ENCODE assay signal across 24 cellular contexts in genomic region chr1:152912900-152913299, GRCh38. TPM values are rescaled to one million over a fixed set of nuclear protein-coding genes. Genes with fewer than 3 reads are reported as not detected.
DNase-seq lines count a peak whose midpoint lies in the region; ATAC-seq and TF ChIP-seq lines count a peak whose summit lies in the region.
"Had no signal": no experiment of that assay in that cellular context is flagged by ENCODE, and none has a peak within 500 bp of the region (broad histone marks: within the 10 kb centered on the region; RNA-seq: fewer than 3 reads in every experiment).

No MANE protein-coding gene starts in this region.

- TF ChIP-seq CTCF in H9 (conservative IDR thresholded peaks at IDR 0.05) (no peak), mammary epithelial cell (conservative IDR thresholded peaks at IDR 0.05 in 1 of 2, IDR thresholded peaks at IDR 0.05 in 1 of 2; ENCODE audit: extremely low read depth in 1 of 2, insufficient read depth in 1 of 2, low read depth in 1 of 2, low read length in 2 of 2) (no peak), foreskin keratinocyte (conservative IDR thresholded peaks at IDR 0.05) (no peak)

- peaks cover 3 to 18% (median 5%) of the 10 kb centered on the region in 3 experiments; a peak in 4 of 7 replicates for H3K36me3 Mint-ChIP-seq in H9 (ENCODE audit: insufficient read depth in 1 of 3, low read depth in 3 of 3)
- no peaks in the 10 kb centered on the region for H3K36me3 Mint-ChIP-seq in natural killer cell treated with Interleukin-12 subunit alpha and Interleukin-12 subunit beta and Interleukin-15 and Interleukin-18, amount 100 ng/mL, for 72 hours

- H3K9me3 ChIP-seq in H9 (ENCODE audit: control insufficient read depth, low read depth, low read length) (no peaks in the 10 kb centered on the region), mammary epithelial cell (replicated peaks; ENCODE audit: insufficient read depth, low read length) (no peaks in the 10 kb centered on the region)
- H3K9me3 ChIP-seq: HAP-1, SJCRH30 had no signal

- H3K23ac ChIP-seq in H9 (ENCODE audit: insufficient read length, low read depth, low read length), result no peak overlapping the region

- H2BK12ac ChIP-seq in H9 (ENCODE audit: insufficient read length, low read depth, low read length), result no peak overlapping the region

- BruUV-seq in mammary epithelial cell (replicated peaks; lab: Mats Ljungman, UMichigan), result no TSS peak

- no peak overlapping the region for H3K4me2 ChIP-seq in H9 (ENCODE audit: insufficient read depth, insufficient read length, low read length)
- H3K4me2 ChIP-seq in mammary epithelial cell (ENCODE audit: insufficient read depth, low read depth, low read length), result peak overlapping the region; percentile 43

- intact Hi-C loops in mammary epithelial cell (cut with micrococcal nuclease), result no loop called here

- H3K27me3 ChIP-seq in H9 (ENCODE audit: insufficient read depth, low read length) (no peaks in the 10 kb centered on the region), mammary epithelial cell (ENCODE audit: insufficient read depth, low read length) (no peaks in the 10 kb centered on the region), foreskin keratinocyte (no peaks in the 10 kb centered on the region)
- H3K27me3 ChIP-seq: SJCRH30 had no signal

- H3K4me1 Mint-ChIP-seq in H9, result no peaks in the 10 kb centered on the region
- peaks cover 8 to 10% of the 10 kb centered on the region in 2 donors for H3K4me1 Mint-ChIP-seq in natural killer cell treated with Interleukin-12 subunit alpha and Interleukin-12 subunit beta and Interleukin-15 and Interleukin-18, amount 100 ng/mL, for 72 hours (ENCODE audit: low read depth in 2 of 2)

- H4K91ac ChIP-seq in H9 (ENCODE audit: insufficient read length, low read depth, low read length), result no peak overlapping the region

- no peak overlapping the region for H2AK5ac ChIP-seq in H9 (ENCODE audit: insufficient read length, low read length)

- H4K5ac ChIP-seq in H9 (ENCODE audit: insufficient read length, low read depth, low read length), result peak overlapping the region; percentile 63

- no CpG with 5 or more reads among the region's 5 CpGs for WGBS in H9 (ENCODE audit: extremely low coverage, insufficient read length, low lambda C conversion rate)
- 24% methylated on average over 5 of the region's 5 CpGs for WGBS in mammary epithelial cell (ENCODE audit: low coverage, missing lambda C conversion rate)

- no peaks in the 10 kb centered on the region for H3K36me3 ChIP-seq in mammary epithelial cell (ENCODE audit: insufficient read depth, low read length)
- H3K36me3 ChIP-seq: HAP-1, SJCRH30 had no signal

- H3K56ac ChIP-seq in H9 (ENCODE audit: insufficient read length, low read depth, low read length), result no peak overlapping the region

- H3K27ac Mint-ChIP-seq in H9, result no peak overlapping the region
- H3K27ac Mint-ChIP-seq in natural killer cell treated with Interleukin-12 subunit alpha and Interleukin-12 subunit beta and Interleukin-15 and Interleukin-18, amount 100 ng/mL, for 72 hours, result no peak overlapping the region
- H3K27ac Mint-ChIP-seq: CD4-positive, alpha-beta T cell had no signal

- H3K4me1 ChIP-seq in H9 (ENCODE audit: insufficient read depth, low read length) (no peaks in the 10 kb centered on the region), mammary epithelial cell (ENCODE audit: insufficient read depth, low read length) (peaks cover 40% of the 10 kb centered on the region), foreskin keratinocyte (peaks cover 8% of the 10 kb centered on the region)
- H3K4me1 ChIP-seq: HAP-1, SJCRH30 had no signal

- DNase-seq in H9 (no peak), mammary epithelial cell (peak; percentile 92), foreskin keratinocyte (peak; percentile 64 to 92), T1000 (lab: John Stamatoyannopoulos, UW) (no peak), NCI-H1930 (lab: John Stamatoyannopoulos, UW) (no peak)
- DNase-seq in natural killer cell treated with Interleukin-12 subunit alpha and Interleukin-12 subunit beta and Interleukin-15 and Interleukin-18, amount 100 ng/mL, for 72 hours (ENCODE audit: low spot score), result no peak
- DNase-seq: CD4-positive, alpha-beta T cell; DMS153; GM23248; KG1; NCI-H1092 treated with DMSO at 0.1 percent for 48 hours; NCI-H1436 treated with DMSO at 0.1 percent for 48 hours; NCI-H2029 treated with DMSO at 0.1 percent for 48 hours; NCI-H226; NCI-H510A treated with DMSO at 0.1 percent for 48 hours; NCI-H748 treated with DMSO at 0.1 percent for 48 hours; SJCRH30 had no signal

- H3K23me2 ChIP-seq in H9 (ENCODE audit: insufficient read length, low read depth, low read length, poor library complexity, severe bottlenecking), result no peaks in the 10 kb centered on the region

- no peak overlapping the region for H3K27ac ChIP-seq in H9 (ENCODE audit: insufficient read length, low read depth, low read length)
- H3K27ac ChIP-seq in mammary epithelial cell (ENCODE audit: insufficient read depth, low read depth, low read length), result peak overlapping the region; percentile 70
- no peak overlapping the region for H3K27ac ChIP-seq in foreskin keratinocyte
- H3K27ac ChIP-seq: GM23248, SJCRH30 had no signal

- H3T11ph ChIP-seq in H9 (ENCODE audit: low read length), result no peak overlapping the region

- peak; percentile 44 for ATAC-seq in foreskin keratinocyte
- ATAC-seq in natural killer cell treated with Interleukin-12 subunit alpha and Interleukin-12 subunit beta and Interleukin-15 and Interleukin-18, amount 100 ng/mL, for 72 hours, result peak in 1 of 2 donors; percentile 59
- no peak for ATAC-seq in HG02884 (IDR thresholded peaks at IDR 0.05; ENCODE audit: unreplicated experiment)

- no peak overlapping the region for H3K4me3 ChIP-seq in mammary epithelial cell (replicated peaks in 1 of 3; ENCODE audit: insufficient read depth in 1 of 3, low read depth in 2 of 3, low read length in 3 of 3)
- H3K4me3 ChIP-seq: GM23248, HAP-1, SJCRH30 had no signal

- H3K27me3 Mint-ChIP-seq in H9 (ENCODE audit: low read depth), result peaks cover 8% of the 10 kb centered on the region
- H3K27me3 Mint-ChIP-seq in natural killer cell treated with Interleukin-12 subunit alpha and Interleukin-12 subunit beta and Interleukin-15 and Interleukin-18, amount 100 ng/mL, for 72 hours, result peaks cover 24 to 34% of the 10 kb centered on the region in 2 donors

- no peak overlapping the region for H3K4ac ChIP-seq in H9 (ENCODE audit: low read depth, low read length)

- H2AFZ ChIP-seq in H9 (ENCODE audit: low read length), result no peak overlapping the region
- peak overlapping the region; percentile 71 for H2AFZ ChIP-seq in mammary epithelial cell (ENCODE audit: low read depth, low read length)
- H2AFZ ChIP-seq: GM23248 had no signal

- in situ Hi-C loops in mammary epithelial cell (cut with MboI; ENCODE audit: low sequenced_read_pairs in 2 of 2), result no loop called here

- no peaks in the 10 kb centered on the region for H3K79me1 ChIP-seq in H9 (ENCODE audit: insufficient read depth, low read depth, low read length, poor library complexity, severe bottlenecking)

- no peaks in the 10 kb centered on the region for H4K20me1 ChIP-seq in H9 (ENCODE audit: control insufficient read depth, insufficient read depth, insufficient read length)
- no peaks in the 10 kb centered on the region for H4K20me1 ChIP-seq in mammary epithelial cell (ENCODE audit: insufficient read depth, low read length)

- H2BK5ac ChIP-seq in H9 (ENCODE audit: insufficient read length, low read length), result no peak overlapping the region

- H2BK15ac ChIP-seq in H9 (ENCODE audit: low read depth, low read length), result no peak overlapping the region

- no peak overlapping the region for H4K8ac ChIP-seq in H9 (replicated peaks; ENCODE audit: insufficient read length, low read depth, low read length)

- CTCF ChIA-PET in mammary epithelial cell (lab: Charles Lee; ENCODE audit: low non-redundant PET), result interaction anchor here (0.7 kb wide), 1 partner anchor 398 kb away, joined by 3 read pairs; no protein-coding TSS in a partner anchor

- no peak overlapping the region for H3K4me3 Mint-ChIP-seq in H9
- H3K4me3 Mint-ChIP-seq in natural killer cell treated with Interleukin-12 subunit alpha and Interleukin-12 subunit beta and Interleukin-15 and Interleukin-18, amount 100 ng/mL, for 72 hours, result peak overlapping the region; percentile 3
- H3K4me3 Mint-ChIP-seq: CD4-positive, alpha-beta T cell had no signal

- H3K79me2 ChIP-seq in H9 (ENCODE audit: insufficient read depth, low read length) (no peaks in the 10 kb centered on the region), mammary epithelial cell (ENCODE audit: insufficient read depth, low read length) (no peaks in the 10 kb centered on the region)

- H3K9ac ChIP-seq in H9 (ENCODE audit: extremely low read depth, insufficient read length, low read length) (no peak overlapping the region), mammary epithelial cell (ENCODE audit: insufficient read depth, low read length) (no peak overlapping the region)
- H3K9ac ChIP-seq: GM23248 had no signal

- no peak overlapping the region for H2BK120ac ChIP-seq in H9 (ENCODE audit: low read depth, low read length, poor library complexity, severe bottlenecking)

- dilution Hi-C loops in mammary epithelial cell (cut with HindIII; ENCODE audit: low sequenced_read_pairs), result no loop called here

- no peak overlapping the region for H3K14ac ChIP-seq in H9 (ENCODE audit: insufficient read depth, low read length)

- no peak overlapping the region for H2BK20ac ChIP-seq in H9 (ENCODE audit: low read depth, low read length, poor library complexity, severe bottlenecking)

- peaks cover 62 to 81% of the 10 kb centered on the region in 2 experiments for H3K9me3 Mint-ChIP-seq in H9
- no peaks in the 10 kb centered on the region for H3K9me3 Mint-ChIP-seq in natural killer cell treated with Interleukin-12 subunit alpha and Interleukin-12 subunit beta and Interleukin-15 and Interleukin-18, amount 100 ng/mL, for 72 hours
- H3K9me3 Mint-ChIP-seq: CD4-positive, alpha-beta T cell had no signal

- H3K18ac ChIP-seq in H9 (ENCODE audit: insufficient read length, low read depth, low read length), result no peak overlapping the region

RNA-seq across cellular contexts. Expression of gene IVL, which starts 4.6 kb away (rescaled TPM):
- total RNA-seq in H9 (2021) (not detected in 2 replicates), mammary epithelial cell (10 to 100 TPM in 1 of 2 donors, under 1 TPM in 1; 0.50 to 19.1 TPM), foreskin keratinocyte (1.5 and 2.1 TPM in 2 replicates)
- polyA plus RNA-seq in mammary epithelial cell (21.5 TPM), foreskin keratinocyte (1.5 and 2.6 TPM in 2 replicates)
- polyA minus RNA-seq in mammary epithelial cell, result 11.8 TPM
- total RNA-seq in natural killer cell treated with Interleukin-12 subunit alpha and Interleukin-12 subunit beta and Interleukin-15 and Interleukin-18, amount 100 ng/mL, for 72 hours, result not detected
- total RNA-seq: A673; CD4-positive, alpha-beta T cell; G401; OCI-LY7; SJCRH30 had no signal

RNA-seq across cellular contexts. Expression of gene SPRR5, which starts 34.1 kb away (rescaled TPM):
- total RNA-seq in H9 (2021), result not detected in 2 replicates
- total RNA-seq in mammary epithelial cell, result under 1 TPM in 1 of 2 donors, not detected in 1; 0.78 TPM
- not detected for polyA plus RNA-seq in mammary epithelial cell
- polyA minus RNA-seq in mammary epithelial cell, result not detected
- total RNA-seq in foreskin keratinocyte, result 0.24 and 0.32 TPM in 2 replicates
- 0.22 and 0.44 TPM in 2 replicates for polyA plus RNA-seq in foreskin keratinocyte
- total RNA-seq in natural killer cell treated with Interleukin-12 subunit alpha and Interleukin-12 subunit beta and Interleukin-15 and Interleukin-18, amount 100 ng/mL, for 72 hours, result not detected
- total RNA-seq: A673; CD4-positive, alpha-beta T cell; G401; GM23248; HT1080; OCI-LY7; SJCRH30 had no signal
- polyA plus RNA-seq: BJ, GM23248 had no signal

RNA-seq across cellular contexts. Expression of gene SMCP, which starts 34.8 kb away (rescaled TPM):
- total RNA-seq in H9 (2021) (not detected in 2 replicates), mammary epithelial cell (not detected), foreskin keratinocyte (not detected in 2 replicates)
- polyA plus RNA-seq in mammary epithelial cell (not detected), foreskin keratinocyte (not detected in 2 replicates)
- not detected for polyA minus RNA-seq in mammary epithelial cell
- not detected for total RNA-seq in natural killer cell treated with Interleukin-12 subunit alpha and Interleukin-12 subunit beta and Interleukin-15 and Interleukin-18, amount 100 ng/mL, for 72 hours
- total RNA-seq: A673; CD4-positive, alpha-beta T cell; G401; GM23248; HT1080; OCI-LY7; SJCRH30 had no signal
- polyA plus RNA-seq: BJ, GM23248 had no signal

RNA-seq across cellular contexts. Expression of gene LCE7A, which starts 53.1 kb away (rescaled TPM):
- total RNA-seq in H9 (2021), result not detected in 2 replicates
- not detected for total RNA-seq in mammary epithelial cell
- polyA plus RNA-seq in mammary epithelial cell, result not detected
- not detected for polyA minus RNA-seq in mammary epithelial cell
- total RNA-seq in foreskin keratinocyte, result not detected in 2 replicates
- polyA plus RNA-seq in foreskin keratinocyte, result not detected in 2 replicates
- not detected for total RNA-seq in natural killer cell treated with Interleukin-12 subunit alpha and Interleukin-12 subunit beta and Interleukin-15 and Interleukin-18, amount 100 ng/mL, for 72 hours
- total RNA-seq: A673; CD4-positive, alpha-beta T cell; G401; GM23248; HT1080; OCI-LY7; SJCRH30 had no signal
- polyA plus RNA-seq: BJ, GM23248 had no signal

RNA-seq across cellular contexts. Expression of gene SPRR4, which starts 57.5 kb away (rescaled TPM):
- not detected in 2 replicates for total RNA-seq in H9 (2021)
- not detected for total RNA-seq in mammary epithelial cell
- 0.11 TPM for polyA plus RNA-seq in mammary epithelial cell
- not detected for polyA minus RNA-seq in mammary epithelial cell
- 0.18 TPM in 1 of 2 replicates, not detected in the other for total RNA-seq in foreskin keratinocyte
- polyA plus RNA-seq in foreskin keratinocyte, result 0.14 and 0.16 TPM in 2 replicates
- not detected for total RNA-seq in natural killer cell treated with Interleukin-12 subunit alpha and Interleukin-12 subunit beta and Interleukin-15 and Interleukin-18, amount 100 ng/mL, for 72 hours
- total RNA-seq: A673; CD4-positive, alpha-beta T cell; G401; GM23248; HT1080; OCI-LY7; SJCRH30 had no signal
- polyA plus RNA-seq: BJ, GM23248 had no signal

Comparison
In these comparisons a context has a peak if more than half of its experiments do, and no peak if none do; other contexts are left out.
1. DNase-seq: peak in mammary epithelial cell (single experiment) and foreskin keratinocyte (2 of 2); none in H9 (single experiment), natural killer cell treated with Interleukin-12 subunit alpha and Interleukin-12 subunit beta and Interleukin-15 and Interleukin-18, amount 100 ng/mL, for 72 hours (single experiment), T1000 (single experiment) and NCI-H1930 (0 of 2).